Comparison of ENCODE assay signal across 8 cellular contexts in the genomic region with DNA sequence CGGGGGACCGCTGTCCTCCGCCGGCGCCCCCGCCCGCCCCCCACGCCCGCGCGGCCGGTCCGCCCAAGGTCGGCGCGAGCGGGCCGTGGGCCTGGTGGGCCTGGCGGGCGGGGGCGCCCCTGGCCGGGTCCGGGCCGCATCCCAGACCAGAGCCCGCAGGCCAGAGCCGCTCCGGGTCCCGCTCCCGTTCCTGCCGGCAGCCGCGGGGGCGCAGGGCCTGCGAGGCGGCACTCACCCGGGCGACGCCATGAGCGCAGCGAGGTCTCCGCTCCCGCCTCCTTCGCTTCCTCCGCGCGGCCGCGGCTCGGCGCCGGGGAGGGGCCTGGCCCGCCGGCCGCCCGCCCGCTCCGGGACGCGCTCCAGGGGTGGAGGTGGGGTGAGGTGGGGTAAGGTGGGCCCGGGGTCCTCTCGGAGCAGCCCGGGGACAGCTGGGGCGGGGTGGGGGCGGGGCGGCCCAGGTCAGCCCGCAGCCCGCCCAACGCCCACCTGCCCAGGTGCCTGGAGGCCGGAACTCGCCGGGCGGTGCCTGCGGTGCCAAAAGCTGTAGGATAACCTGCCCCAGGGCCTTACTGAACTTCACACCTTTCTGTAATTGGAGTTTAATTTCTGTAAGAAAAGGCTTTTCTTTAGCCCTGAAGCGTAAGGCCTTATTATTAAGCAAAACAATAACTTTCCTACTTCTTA. TPM values are rescaled to one million over a fixed set of nuclear protein-coding genes. Genes with fewer than 3 reads are reported as not detected.
DNase-seq lines count a peak whose midpoint lies in the region; ATAC-seq and TF ChIP-seq lines count a peak whose summit lies in the region.

A gene with protein sequence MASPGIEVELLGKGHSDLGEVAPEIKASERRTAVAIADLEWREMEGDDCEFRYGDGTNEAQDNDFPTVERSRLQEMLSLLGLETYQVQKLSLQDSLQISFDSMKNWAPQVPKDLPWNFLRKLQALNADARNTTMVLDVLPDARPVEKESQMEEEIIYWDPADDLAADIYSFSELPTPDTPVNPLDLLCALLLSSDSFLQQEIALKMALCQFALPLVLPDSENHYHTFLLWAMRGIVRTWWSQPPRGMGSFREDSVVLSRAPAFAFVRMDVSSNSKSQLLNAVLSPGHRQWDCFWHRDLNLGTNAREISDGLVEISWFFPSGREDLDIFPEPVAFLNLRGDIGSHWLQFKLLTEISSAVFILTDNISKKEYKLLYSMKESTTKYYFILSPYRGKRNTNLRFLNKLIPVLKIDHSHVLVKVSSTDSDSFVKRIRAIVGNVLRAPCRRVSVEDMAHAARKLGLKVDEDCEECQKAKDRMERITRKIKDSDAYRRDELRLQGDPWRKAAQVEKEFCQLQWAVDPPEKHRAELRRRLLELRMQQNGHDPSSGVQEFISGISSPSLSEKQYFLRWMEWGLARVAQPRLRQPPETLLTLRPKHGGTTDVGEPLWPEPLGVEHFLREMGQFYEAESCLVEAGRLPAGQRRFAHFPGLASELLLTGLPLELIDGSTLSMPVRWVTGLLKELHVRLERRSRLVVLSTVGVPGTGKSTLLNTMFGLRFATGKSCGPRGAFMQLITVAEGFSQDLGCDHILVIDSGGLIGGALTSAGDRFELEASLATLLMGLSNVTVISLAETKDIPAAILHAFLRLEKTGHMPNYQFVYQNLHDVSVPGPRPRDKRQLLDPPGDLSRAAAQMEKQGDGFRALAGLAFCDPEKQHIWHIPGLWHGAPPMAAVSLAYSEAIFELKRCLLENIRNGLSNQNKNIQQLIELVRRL (minus strand): TSS at position 270 of the 684 bp plus-strand sequence. CDS start 21 bp downstream, at position 249.

- H3K4me1 ChIP-seq in mammary epithelial cell (ENCODE audit: insufficient read depth, low read length) = peaks cover 29% of the 10 kb centered on the region
- peaks cover 12 to 50% (median 29%) of the 10 kb centered on the region in 6 donors for H3K4me1 ChIP-seq in spleen

- WGBS in mammary epithelial cell (ENCODE audit: low coverage, missing lambda C conversion rate) = 5% methylated on average over 8 of the region's 74 CpGs
- WGBS in spleen, 5 donors = 1 to 2% (median 1%) methylated on average over 9 to 74 of the region's 74 CpGs

- H3K9me3 ChIP-seq in WERI-Rb-1 (ENCODE audit: severe bottlenecking) = no peaks in the 10 kb centered on the region
- H3K9me3 ChIP-seq in mammary epithelial cell (replicated peaks; ENCODE audit: insufficient read depth, low read length) = no peaks in the 10 kb centered on the region
- no peaks in the 10 kb centered on the region for H3K9me3 ChIP-seq in spleen

- TF ChIP-seq CTCF in WERI-Rb-1 (IDR thresholded peaks at IDR 0.05; ENCODE audit: low read depth, low read length) = no peak
- no peak for TF ChIP-seq CTCF in mammary epithelial cell (conservative IDR thresholded peaks at IDR 0.05 in 1 of 2, IDR thresholded peaks at IDR 0.05 in 1 of 2; ENCODE audit: extremely low read depth in 1 of 2, insufficient read depth in 1 of 2, low read depth in 1 of 2, low read length in 2 of 2)
- TF ChIP-seq CTCF in spleen (IDR thresholded peaks at IDR 0.05 in 8 of 11, conservative IDR thresholded peaks at IDR 0.05 in 3 of 11) = no peak

- H3K27ac ChIP-seq in WERI-Rb-1 (peak within 1 kb of the TSS; percentile 67), mammary epithelial cell (ENCODE audit: insufficient read depth, low read depth, low read length) (peak within 1 kb of the TSS; percentile 76), spleen (peak within 1 kb of the TSS; percentile 59 to 92 (median 88))

- peak; percentile 23 for DNase-seq in GDM1 (lab: John Stamatoyannopoulos, UW)
- peak; percentile 32 to 55 for DNase-seq in Kasumi-1 (lab: John Stamatoyannopoulos, UW)
- DNase-seq in WERI-Rb-1 = peak; percentile 51
- DNase-seq in mammary epithelial cell = peak; percentile 30
- DNase-seq in immature natural killer cell = peak; percentile 41 to 51 (median 46)
- DNase-seq in spleen = peak; percentile 92
- no peak for DNase-seq in DMS114 treated with DMSO at 0.1 percent for 48 hours (lab: John Stamatoyannopoulos, UW; ENCODE audit: unreplicated experiment)

- H3K4me1 Mint-ChIP-seq in immature natural killer cell = peaks cover 23 to 33% of the 10 kb centered on the region in 2 donors

- dilution Hi-C loops in mammary epithelial cell (cut with HindIII; ENCODE audit: low sequenced_read_pairs) = loop anchor here (5.0 kb wide), 1 partner anchor 99 kb away; no protein-coding TSS in a partner anchor

- no peaks in the 10 kb centered on the region for H3K9me3 Mint-ChIP-seq in immature natural killer cell

- peak within 1 kb of the TSS; percentile 94 to 96 (median 94) for H3K4me3 Mint-ChIP-seq in immature natural killer cell

- no peaks in the 10 kb centered on the region; the same call in none of the 2 replicates for H3K36me3 ChIP-seq in WERI-Rb-1
- no peaks in the 10 kb centered on the region for H3K36me3 ChIP-seq in mammary epithelial cell (ENCODE audit: insufficient read depth, low read length)
- H3K36me3 ChIP-seq in spleen = no peaks in the 10 kb centered on the region

- peak; percentile 75 for ATAC-seq in GM21619 (IDR thresholded peaks at IDR 0.05; ENCODE audit: unreplicated experiment)

- H3K27me3 ChIP-seq in WERI-Rb-1 (ENCODE audit: insufficient read depth, low read depth, severe bottlenecking) = no peaks in the 10 kb centered on the region
- H3K27me3 ChIP-seq in mammary epithelial cell (ENCODE audit: insufficient read depth, low read length) = no peaks in the 10 kb centered on the region
- H3K27me3 ChIP-seq in spleen (replicated peaks in 1 of 7) = no peaks in the 10 kb centered on the region

- no TSS peak for BruUV-seq in mammary epithelial cell (replicated peaks; lab: Mats Ljungman, UMichigan)

- no peak for TF ChIP-seq POLR2A in spleen (IDR thresholded peaks at IDR 0.05)

- H3K9ac ChIP-seq in mammary epithelial cell (ENCODE audit: insufficient read depth, low read length) = peak within 1 kb of the TSS; percentile 83

- peak within 1 kb of the TSS; percentile 82 for H3K4me3 ChIP-seq in WERI-Rb-1 (ENCODE audit: low read depth, low read length)
- H3K4me3 ChIP-seq in mammary epithelial cell (replicated peaks in 1 of 3; ENCODE audit: insufficient read depth in 1 of 3, low read depth in 2 of 3, low read length in 3 of 3) = peak within 1 kb of the TSS; percentile 58 to 92 (median 85)
- H3K4me3 ChIP-seq in spleen = peak within 1 kb of the TSS; percentile 50 to 87 (median 64)

- peak within 1 kb of the TSS; percentile 87 for H3K4me2 ChIP-seq in mammary epithelial cell (ENCODE audit: insufficient read depth, low read depth, low read length)

- peak within 1 kb of the TSS; percentile 73 for H2AFZ ChIP-seq in mammary epithelial cell (ENCODE audit: low read depth, low read length)

- intact Hi-C loops in mammary epithelial cell (cut with micrococcal nuclease) = no loop called here
- intact Hi-C loops in spleen (cut with DNase I; ENCODE audit: low total_unique reads) = no loop called here

- H4K20me1 ChIP-seq in mammary epithelial cell (ENCODE audit: insufficient read depth, low read length) = no peaks in the 10 kb centered on the region

- no peaks in the 10 kb centered on the region for H3K36me3 Mint-ChIP-seq in immature natural killer cell

- peaks cover 47% of the 10 kb centered on the region for H3K79me2 ChIP-seq in mammary epithelial cell (ENCODE audit: insufficient read depth, low read length)

- peaks cover 0 to 2% (median 1%) of the 10 kb centered on the region in 3 donors for H3K27me3 Mint-ChIP-seq in immature natural killer cell (ENCODE audit: low read depth in 3 of 3)

- peak within 1 kb of the TSS; percentile 80 to 96 (median 92) for H3K27ac Mint-ChIP-seq in immature natural killer cell

- CTCF ChIA-PET in mammary epithelial cell (lab: Charles Lee; ENCODE audit: low non-redundant PET) = interaction anchor here (0.6 kb wide), 1 partner anchor 113 kb away, joined by 4 read pairs; no protein-coding TSS in a partner anchor

- in situ Hi-C loops in mammary epithelial cell (cut with MboI; ENCODE audit: low sequenced_read_pairs in 2 of 2) = no loop called here

RNA-seq across cellular contexts. Expression of the gene that starts here (rescaled TPM):
- 10 to 100 TPM; 28.0 to 40.5 TPM for total RNA-seq in mammary epithelial cell
- polyA plus RNA-seq in mammary epithelial cell = 21.8 TPM
- 76.9 TPM for polyA minus RNA-seq in mammary epithelial cell
- 10 to 100 TPM in 2 of 3 donors, 1 to 10 TPM in 1; 9.4 to 18.9 (median 10.9) TPM for polyA plus RNA-seq in immature natural killer cell
- total RNA-seq in spleen = 10 to 100 TPM; 19.8 to 32.1 (median 26.5) TPM
- polyA plus RNA-seq in spleen = 10 to 100 TPM in 2 of 3 donors, 1 to 10 TPM in 1; 8.6 to 21.6 (median 15.3) TPM
